In genomic region chr13:72970301-72970880, GRCh38 we compare ENCODE assay signal across 15 cellular contexts.
"Had no signal": no experiment of that assay in that cellular context is flagged by ENCODE, and none has a peak within 500 bp of the region (broad histone marks: within the 10 kb centered on the region; RNA-seq: fewer than 3 reads in every experiment).

No MANE protein-coding gene starts in this region.

- H3K27ac Mint-ChIP-seq: activated CD4-positive, alpha-beta memory T cell treated with anti-CD3 and anti-CD28 coated beads, Interleukin-2, amount 10 ng/mL, durations not matched to agents 7 days and 5 days; activated CD4-positive, alpha-beta T cell treated with anti-CD3 and anti-CD28 coated beads for 36 hours; activated naive CD4-positive, alpha-beta T cell treated with anti-CD3 and anti-CD28 coated beads for 36 hours; activated T-helper 17 cell treated with anti-CD3 and anti-CD28 coated beads, Interleukin-2, amount 50 U/mL, for 72 hours; dendritic cell treated with granulocyte-macrophage colony-stimulating factor and Interleukin-4, amounts not matched to agents 40 ng/mL and 50 ng/mL, for 4 days had no signal

- H3K4me1 ChIP-seq: stomach, uterus had no signal

- H3K4me1 Mint-ChIP-seq: activated CD4-positive, alpha-beta memory T cell treated with anti-CD3 and anti-CD28 coated beads, Interleukin-2, amount 10 ng/mL, durations not matched to agents 7 days and 5 days; activated CD4-positive, alpha-beta T cell treated with anti-CD3 and anti-CD28 coated beads for 36 hours; activated T-helper 17 cell treated with anti-CD3 and anti-CD28 coated beads, Interleukin-2, amount 50 U/mL, for 72 hours; nephron had no signal

- DNase-seq: activated CD4-positive, alpha-beta memory T cell treated with anti-CD3 and anti-CD28 coated beads, Interleukin-2, amount 10 ng/mL, durations not matched to agents 7 days and 5 days; activated CD4-positive, alpha-beta T cell treated with anti-CD3 and anti-CD28 coated beads for 36 hours; activated CD8-positive, alpha-beta memory T cell treated with anti-CD3 and anti-CD28 coated beads, Interleukin-2, amount 50 U/mL, for 48 hours; activated naive CD4-positive, alpha-beta T cell treated with anti-CD3 and anti-CD28 coated beads for 36 hours; central memory CD4-positive, alpha-beta T cell; erythroblast; occipital lobe; stimulated activated CD4-positive, alpha-beta T cell treated with anti-CD3 and anti-CD28 coated beads, Interleukin-15, amount 100 ng/mL, for 24 hours; stimulated activated CD4-positive, alpha-beta T cell treated with anti-CD3 and anti-CD28 coated beads, Interleukin-4, amount 100 ng/mL, for 4 hours; stomach; uterus had no signal

- H3K27me3 Mint-ChIP-seq: activated CD4-positive, alpha-beta memory T cell treated with anti-CD3 and anti-CD28 coated beads, Interleukin-2, amount 10 ng/mL, durations not matched to agents 7 days and 5 days; activated CD4-positive, alpha-beta T cell treated with anti-CD3 and anti-CD28 coated beads for 36 hours; activated T-helper 17 cell treated with anti-CD3 and anti-CD28 coated beads, Interleukin-2, amount 50 U/mL, for 72 hours; dendritic cell treated with granulocyte-macrophage colony-stimulating factor and Interleukin-4, amounts not matched to agents 40 ng/mL and 50 ng/mL, for 4 days had no signal

- H3K9me3 Mint-ChIP-seq: activated CD4-positive, alpha-beta memory T cell treated with anti-CD3 and anti-CD28 coated beads, Interleukin-2, amount 10 ng/mL, durations not matched to agents 7 days and 5 days; activated naive CD4-positive, alpha-beta T cell treated with anti-CD3 and anti-CD28 coated beads for 36 hours; activated T-helper 17 cell treated with anti-CD3 and anti-CD28 coated beads, Interleukin-2, amount 50 U/mL, for 72 hours; dendritic cell treated with granulocyte-macrophage colony-stimulating factor and Interleukin-4, amounts not matched to agents 40 ng/mL and 50 ng/mL, for 4 days; nephron had no signal

- H3K4me3 Mint-ChIP-seq: activated CD4-positive, alpha-beta memory T cell treated with anti-CD3 and anti-CD28 coated beads, Interleukin-2, amount 10 ng/mL, durations not matched to agents 7 days and 5 days; activated CD4-positive, alpha-beta T cell treated with anti-CD3 and anti-CD28 coated beads for 36 hours; activated naive CD4-positive, alpha-beta T cell treated with anti-CD3 and anti-CD28 coated beads for 36 hours; activated T-helper 17 cell treated with anti-CD3 and anti-CD28 coated beads, Interleukin-2, amount 50 U/mL, for 72 hours; dendritic cell treated with granulocyte-macrophage colony-stimulating factor and Interleukin-4, amounts not matched to agents 40 ng/mL and 50 ng/mL, for 4 days; nephron had no signal

- H3K36me3 ChIP-seq: uterus had no signal

- H3K27me3 ChIP-seq: stomach, uterus had no signal

- H3K9me3 ChIP-seq: stomach, uterus had no signal

- ATAC-seq: activated CD4-positive, alpha-beta T cell treated with anti-CD3 and anti-CD28 coated beads for 36 hours; activated T-helper 17 cell treated with anti-CD3 and anti-CD28 coated beads, Interleukin-2, amount 50 U/mL, for 72 hours had no signal

- H3K4me3 ChIP-seq: stomach, uterus had no signal

- H3K27ac ChIP-seq: uterus, VCaP had no signal
